ENCODE assay signal across 20 cellular contexts in genomic region chr6:157531986-157532365, GRCh38.
DNase-seq lines count a peak whose midpoint lies in the region; ATAC-seq and TF ChIP-seq lines count a peak whose summit lies in the region.
"Had no signal": no experiment of that assay in that cellular context is flagged by ENCODE, and none has a peak within 500 bp of the region (broad histone marks: within the 10 kb centered on the region; RNA-seq: fewer than 3 reads in every experiment).

No MANE protein-coding gene starts in this region.

- TF ChIP-seq CTCF in GM23338 (conservative IDR thresholded peaks at IDR 0.05; ENCODE audit: low read depth in 2 of 2), result no peak
- no peak for TF ChIP-seq CTCF in Peyer's patch (IDR thresholded peaks at IDR 0.05)
- no peak for TF ChIP-seq CTCF in right lobe of liver (IDR thresholded peaks at IDR 0.05)
- TF ChIP-seq CTCF in gastrocnemius medialis (IDR thresholded peaks at IDR 0.05 in 4 of 5, conservative IDR thresholded peaks at IDR 0.05 in 1 of 5), result no peak

- no peak overlapping the region for H3K27ac ChIP-seq in GM23338 (ENCODE audit: low read depth)
- peak overlapping the region in 3 of 4 donors; percentile 65 to 92 (median 85) for H3K27ac ChIP-seq in Peyer's patch
- peak overlapping the region; percentile 68 to 86 (median 83) for H3K27ac ChIP-seq in right lobe of liver
- peak overlapping the region; percentile 36 to 76 (median 64) for H3K27ac ChIP-seq in gastrocnemius medialis
- H3K27ac ChIP-seq: A549, C4-2B, SJSA1 had no signal

- H3K4me1 ChIP-seq in GM23338 (ENCODE audit: insufficient read depth), result peaks cover 60% of the 10 kb centered on the region
- H3K4me1 ChIP-seq in Peyer's patch, result peaks cover 0 to 47% (median 11%) of the 10 kb centered on the region in 4 donors
- peaks cover 0 to 63% (median 30%) of the 10 kb centered on the region in 4 donors for H3K4me1 ChIP-seq in right lobe of liver
- peaks cover 39 to 76% of the 10 kb centered on the region in 2 donors for H3K4me1 ChIP-seq in gastrocnemius medialis

- H2AFZ ChIP-seq in GM23338, result peak overlapping the region; percentile 1; the same call in 1 of the 2 replicates

- no peaks in the 10 kb centered on the region; the same call in 2 of the 3 replicates for H3K9me3 Mint-ChIP-seq in GM23338
- H3K9me3 Mint-ChIP-seq: IgD-negative memory B cell had no signal

- H3K27me3 Mint-ChIP-seq in GM23338 (ENCODE audit: insufficient read depth, low read depth, poor library complexity), result peaks cover 6% of the 10 kb centered on the region
- H3K27me3 Mint-ChIP-seq: IgD-negative memory B cell had no signal

- H3K36me3 Mint-ChIP-seq in GM23338 (ENCODE audit: low read depth), result no peaks in the 10 kb centered on the region

- H3K27me3 ChIP-seq in GM23338 (ENCODE audit: insufficient read depth), result no peaks in the 10 kb centered on the region
- no peaks in the 10 kb centered on the region for H3K27me3 ChIP-seq in Peyer's patch
- no peaks in the 10 kb centered on the region for H3K27me3 ChIP-seq in right lobe of liver
- H3K27me3 ChIP-seq in gastrocnemius medialis, result no peaks in the 10 kb centered on the region
- H3K27me3 ChIP-seq: SJSA1 had no signal

- H3K9me2 ChIP-seq in GM23338 (ENCODE audit: insufficient read depth), result peaks cover 5% of the 10 kb centered on the region

- DNase-seq in GM23338 (ENCODE audit: low spot score), result no peak
- peak in 2 of 3 donors; percentile 80 to 84 for DNase-seq in Peyer's patch
- DNase-seq in right lobe of liver, result no peak
- DNase-seq in gastrocnemius medialis, result no peak
- DNase-seq in LoVo (ENCODE audit: low spot score), result no peak
- DNase-seq in NCI-H82 treated with DMSO at 0.1 percent for 48 hours (lab: John Stamatoyannopoulos, UW; ENCODE audit: unreplicated experiment), result no peak
- DNase-seq: EL, Kasumi-1, NCI-H1105 treated with DMSO at 0.1 percent for 48 hours, NCI-H187, NCI-H226, NCI-H526, RPMI8226, SW 1271 had no signal

- no peaks in the 10 kb centered on the region for H3K79me2 ChIP-seq in GM23338 (replicated peaks; ENCODE audit: insufficient read depth)

- no peak for TF ChIP-seq POLR2A in Peyer's patch (IDR thresholded peaks at IDR 0.05)
- no peak for TF ChIP-seq POLR2A in right lobe of liver (IDR thresholded peaks at IDR 0.05)
- no peak for TF ChIP-seq POLR2A in gastrocnemius medialis (IDR thresholded peaks at IDR 0.05)

- 15% methylated on average over 1 of the region's 3 CpGs for WGBS in right lobe of liver (ENCODE audit: insufficient coverage, low coverage, low lambda C conversion rate, missing lambda C conversion rate)

- H3K4me3 Mint-ChIP-seq in GM23338, result no peak overlapping the region
- H3K4me3 Mint-ChIP-seq: IgD-negative memory B cell had no signal

- intact Hi-C loops in right lobe of liver (cut with DNase I) (no loop called here), gastrocnemius medialis (cut with DNase I; ENCODE audit: low total_unique reads) (loop anchor here (10.0 kb wide), 1 partner anchor 287 kb away; no protein-coding TSS in a partner anchor)

- no peak overlapping the region for H3K4me3 ChIP-seq in GM23338
- no peak overlapping the region for H3K4me3 ChIP-seq in Peyer's patch
- H3K4me3 ChIP-seq in right lobe of liver, result no peak overlapping the region
- H3K4me3 ChIP-seq in gastrocnemius medialis, result no peak overlapping the region
- H3K4me3 ChIP-seq: A549, SJSA1 had no signal

- no peaks in the 10 kb centered on the region for H3F3A ChIP-seq in GM23338 (replicated peaks; ENCODE audit: low read depth)

- H3K9me3 ChIP-seq in Peyer's patch, result no peaks in the 10 kb centered on the region
- H3K9me3 ChIP-seq in right lobe of liver, result no peaks in the 10 kb centered on the region
- no peaks in the 10 kb centered on the region for H3K9me3 ChIP-seq in gastrocnemius medialis
- H3K9me3 ChIP-seq: A549, SJSA1 had no signal

- no peak overlapping the region for H3K27ac Mint-ChIP-seq in GM23338
- H3K27ac Mint-ChIP-seq: IgD-negative memory B cell had no signal

- H3K4me1 Mint-ChIP-seq in GM23338, result peaks cover 52% of the 10 kb centered on the region

- H4K20me1 ChIP-seq in GM23338 (replicated peaks; ENCODE audit: insufficient read depth), result no peaks in the 10 kb centered on the region

- in situ Hi-C loops in gastrocnemius medialis (cut with MboI; ENCODE audit: low sequenced_read_pairs in 4 of 4), result no loop called here

- ATAC-seq in GM23338 (no peak), right lobe of liver (peak in 1 of 4 donors; percentile 5), gastrocnemius medialis (no peak), GM21360 (IDR thresholded peaks at IDR 0.05; ENCODE audit: unreplicated experiment) (no peak), GM19035 (IDR thresholded peaks at IDR 0.05; ENCODE audit: unreplicated experiment) (no peak)
- ATAC-seq: A549 had no signal

- H3K4me2 ChIP-seq in GM23338, result peak overlapping the region; percentile 70
- H3K4me2 ChIP-seq: A549 had no signal

- H3K36me3 ChIP-seq in GM23338 (ENCODE audit: insufficient read depth), result no peaks in the 10 kb centered on the region
- no peaks in the 10 kb centered on the region for H3K36me3 ChIP-seq in Peyer's patch
- no peaks in the 10 kb centered on the region for H3K36me3 ChIP-seq in right lobe of liver
- H3K36me3 ChIP-seq in gastrocnemius medialis, result no peaks in the 10 kb centered on the region
- H3K36me3 ChIP-seq: SJSA1 had no signal

TF ChIP-seq in GM23338, 12 proteins besides CTCF, POLR2A, EP300 and RAD21:
- TF ChIP-seq EZH2phosphoT487 (IDR thresholded peaks at IDR 0.05; ENCODE audit: unreplicated experiment) (no peak), NANOG (IDR thresholded peaks at IDR 0.05; ENCODE audit: borderline replicate concordance) (no peak)

Comparison
In these comparisons a context has a peak if more than half of its experiments do, and no peak if none do; other contexts are left out.
1. DNase-seq: peak in Peyer's patch (2 of 3); none in GM23338 (single experiment), right lobe of liver (0 of 3), gastrocnemius medialis (0 of 2), LoVo (single experiment) and NCI-H82 treated with DMSO at 0.1 percent for 48 hours (single experiment).